ENCODE assay signal across 10 cellular contexts in genomic region chr4:70863099-70863790, GRCh38. TPM values are rescaled to one million over a fixed set of nuclear protein-coding genes. Genes with fewer than 3 reads are reported as not detected.
DNase-seq lines count a peak whose midpoint lies in the region; ATAC-seq, FAIRE-seq and TF ChIP-seq lines count a peak whose summit lies in the region.
"Had no signal": no experiment of that assay in that cellular context is flagged by ENCODE, and none has a peak within 500 bp of the region (broad histone marks: within the 10 kb centered on the region; RNA-seq: fewer than 3 reads in every experiment).

No MANE protein-coding gene starts in this region.

- no peak overlapping the region for H2BK120ac ChIP-seq in H1 (replicated peaks; ENCODE audit: low read depth, low read length)

- no peak overlapping the region for H3K56ac ChIP-seq in H1 (replicated peaks; ENCODE audit: insufficient read length, low read depth, low read length)

- ATAC-seq in GM19025 (IDR thresholded peaks at IDR 0.05; ENCODE audit: low read depth, unreplicated experiment) = peak; percentile 65
- peak; percentile 79 for ATAC-seq in HG02885 (IDR thresholded peaks at IDR 0.05; ENCODE audit: poor library complexity, unreplicated experiment)
- no peak for ATAC-seq in GM21528 (IDR thresholded peaks at IDR 0.05; ENCODE audit: low FRiP score, unreplicated experiment)
- no peak for ATAC-seq in HG03469 (IDR thresholded peaks at IDR 0.05; ENCODE audit: unreplicated experiment)
- no peak for ATAC-seq in left lung
- ATAC-seq: SK-N-SH treated with all-trans-retinoic acid at 6 μM for 48 hours had no signal

- intact Hi-C loops in left lung (cut with DNase I) = no loop called here

- H3K18ac ChIP-seq in H1 (ENCODE audit: extremely low read depth, low read length) = no peak overlapping the region

- H2BK12ac ChIP-seq in H1 (ENCODE audit: low read depth, low read length) = no peak overlapping the region

- H3K23me2 ChIP-seq in H1 (ENCODE audit: low read depth, low read length) = no peaks in the 10 kb centered on the region

- no peaks in the 10 kb centered on the region for H3K79me2 ChIP-seq in H1 (ENCODE audit: control insufficient read depth in 1 of 2, insufficient read depth in 2 of 2, low read length in 2 of 2)

- H3K9me3 ChIP-seq in H1 (ENCODE audit: insufficient read depth in 2 of 2, low read depth in 1 of 2, low read length in 1 of 2) (no peaks in the 10 kb centered on the region), left lung (no peaks in the 10 kb centered on the region)

- no peaks in the 10 kb centered on the region for H4K20me1 ChIP-seq in H1 (replicated peaks in 1 of 2; ENCODE audit: control insufficient read depth in 1 of 2, insufficient read depth in 2 of 2, low read length in 2 of 2)

- no peak for TF ChIP-seq EP300 in H1 (IDR thresholded peaks at IDR 0.05; ENCODE audit: borderline replicate concordance in 1 of 2, low read depth in 2 of 2, low read length in 2 of 2)

- H3K27me3 ChIP-seq in H1 (replicated peaks in 1 of 4; ENCODE audit: control insufficient read depth in 3 of 4, extremely low read depth in 1 of 4, insufficient read depth in 3 of 4, low read length in 3 of 4) = no peaks in the 10 kb centered on the region
- no peaks in the 10 kb centered on the region for H3K27me3 ChIP-seq in left lung

- TF ChIP-seq RAD21 in H1 (IDR thresholded peaks at IDR 0.05 in 1 of 2, conservative IDR thresholded peaks at IDR 0.05 in 1 of 2; ENCODE audit: low read depth in 2 of 2, low read length in 2 of 2) = no peak

- POLR2A ChIA-PET in H1 (lab: Charles Lee; ENCODE audit: partially characterized antibody) = no interaction called here

- TF ChIP-seq POLR2A in GM12891 (IDR thresholded peaks at IDR 0.05; ENCODE audit: low read depth, low read length) (no peak), H1 (IDR thresholded peaks at IDR 0.05; ENCODE audit: control extremely low read depth in 1 of 2, low read depth in 2 of 2, low read length in 2 of 2) (no peak)

- no peak overlapping the region for H3K23ac ChIP-seq in H1 (ENCODE audit: insufficient read length)

- no peak overlapping the region for H3K4me2 ChIP-seq in H1 (ENCODE audit: insufficient read depth in 1 of 2, low read depth in 2 of 2, low read length in 2 of 2)

- FAIRE-seq in GM12891 (lab: Jason Lieb, UNC) = peak; percentile 5
- no peak for FAIRE-seq in H1 (lab: Jason Lieb, UNC)
- FAIRE-seq: kidney had no signal

- no peak overlapping the region for H2BK15ac ChIP-seq in H1 (ENCODE audit: low read length)

- 71% methylated on average over 6 of the region's 6 CpGs; no CpG with 5 or more reads in 1 of the 2 experiments for WGBS in H1 (ENCODE audit: extremely low coverage in 1 of 2, insufficient coverage in 1 of 2, insufficient read length in 1 of 2, insufficient replicate concordance in 2 of 2, low coverage in 1 of 2, low lambda C conversion rate in 2 of 2, missing lambda C conversion rate in 1 of 2), 2 experiments

- peak overlapping the region; percentile 2; the same call in 1 of the 2 replicates for H2AFZ ChIP-seq in H1 (ENCODE audit: low read length)

- H3K27ac ChIP-seq in H1 (ENCODE audit: low read depth, low read length) (no peak overlapping the region), left lung (no peak overlapping the region)

- DNase-seq in GM12891 (ENCODE audit: insufficient read length, low spot score) (no peak), H1 (ENCODE audit: low read depth in 1 of 2, low spot score in 2 of 2) (no peak), NCI-H146 treated with DMSO at 0.1 percent for 48 hours (lab: John Stamatoyannopoulos, UW; ENCODE audit: unreplicated experiment) (no peak), left lung (no peak)
- DNase-seq: kidney had no signal

- H3K4me1 ChIP-seq in H1 (replicated peaks in 1 of 4; ENCODE audit: control insufficient read depth in 3 of 4, insufficient read depth in 4 of 4, low read length in 3 of 4) (0 out of 7 replicates have a peak, but pooled peaks cover 0 to 2% (median 0%) of the 10 kb centered on the region in 4 experiments), left lung (no peaks in the 10 kb centered on the region)

- H2AK5ac ChIP-seq in H1 (ENCODE audit: low read depth, low read length) = no peak overlapping the region

- H3K36me3 ChIP-seq in H1 (ENCODE audit: control insufficient read depth in 2 of 4, insufficient read depth in 4 of 4, low read length in 3 of 4) (no peaks in the 10 kb centered on the region), left lung (no peaks in the 10 kb centered on the region)

- no peak overlapping the region for H3K14ac ChIP-seq in H1 (ENCODE audit: insufficient read length)

- H4K5ac ChIP-seq in H1 (ENCODE audit: insufficient read length, low read depth, low read length) = no peak overlapping the region

- H3K9ac ChIP-seq in H1 (replicated peaks in 1 of 4; ENCODE audit: extremely low read depth in 1 of 4, low read depth in 3 of 4, low read length in 3 of 4) = no peak overlapping the region

- TF ChIP-seq CTCF in H1 (IDR thresholded peaks at IDR 0.05; ENCODE audit: control extremely low read depth in 1 of 3, insufficient read depth in 1 of 3, low read depth in 1 of 3, low read length in 3 of 3) (no peak), left lung (IDR thresholded peaks at IDR 0.05) (no peak)

- no peak overlapping the region for H3K4me3 ChIP-seq in H1 (ENCODE audit: extremely low read depth in 1 of 4, insufficient read depth in 2 of 4, low read depth in 3 of 4, low read length in 4 of 4)
- no peak overlapping the region for H3K4me3 ChIP-seq in left lung

- H2BK20ac ChIP-seq in H1 (ENCODE audit: low read length) = no peak overlapping the region

- no peak overlapping the region for H3K4ac ChIP-seq in H1 (replicated peaks; ENCODE audit: insufficient read length, low read depth, low read length)

- no peak overlapping the region for H4K8ac ChIP-seq in H1 (ENCODE audit: extremely low read depth, insufficient read depth, low read length)

- no peak overlapping the region for H4K91ac ChIP-seq in H1 (replicated peaks; ENCODE audit: insufficient read length, low read length)

- no peaks in the 10 kb centered on the region for H3K79me1 ChIP-seq in H1 (ENCODE audit: low read depth, low read length)

- CTCF ChIA-PET in H1 (lab: Charles Lee; ENCODE audit: partially characterized antibody) = no interaction called here

- no peak overlapping the region for H2BK5ac ChIP-seq in H1 (ENCODE audit: low read depth, low read length)

TF ChIP-seq in GM12891, 5 proteins besides CTCF, POLR2A, EP300 and RAD21:
- TF ChIP-seq SPI1 (IDR thresholded peaks at IDR 0.05; ENCODE audit: low read depth, low read length) (no peak), POLR2AphosphoS5 (IDR thresholded peaks at IDR 0.05; ENCODE audit: low read depth, low read length) (no peak), TAF1 (IDR thresholded peaks at IDR 0.05; ENCODE audit: low read depth, low read length) (no peak)

TF ChIP-seq in H1, 55 proteins besides CTCF, POLR2A, EP300 and RAD21:
- TF ChIP-seq RNF2 (IDR thresholded peaks at IDR 0.05; ENCODE audit: borderline replicate concordance, low read depth, low read length, missing control alignments, poor library complexity, severe bottlenecking) (no peak), KDM5A (IDR thresholded peaks at IDR 0.05; ENCODE audit: low read length) (no peak), SIN3A (conservative IDR thresholded peaks at IDR 0.05 in 1 of 2, IDR thresholded peaks at IDR 0.05 in 1 of 2; ENCODE audit: low read depth in 1 of 2, low read length in 2 of 2) (no peak), EZH2 (IDR thresholded peaks at IDR 0.05; ENCODE audit: low read depth, low read length, severe bottlenecking) (no peak), TEAD4 (IDR thresholded peaks at IDR 0.05; ENCODE audit: low read depth, low read length) (no peak), KDM4A (IDR thresholded peaks at IDR 0.05; ENCODE audit: low read depth, low read length, severe bottlenecking) (no peak), BCL11A (IDR thresholded peaks at IDR 0.05; ENCODE audit: low read depth in 2 of 2, low read length in 2 of 2) (no peak), CBX8 (IDR thresholded peaks at IDR 0.05; ENCODE audit: borderline replicate concordance, low read depth, low read length) (no peak), SIX5 (IDR thresholded peaks at IDR 0.05; ENCODE audit: low read depth, low read length) (no peak), HDAC2 (IDR thresholded peaks at IDR 0.05; ENCODE audit: borderline replicate concordance in 1 of 2, low read depth in 2 of 2, low read length in 2 of 2) (no peak), ATF3 (IDR thresholded peaks at IDR 0.05; ENCODE audit: insufficient read depth, low read depth, low read length) (no peak), SP2 (IDR thresholded peaks at IDR 0.05; ENCODE audit: low read length) (no peak), CHD1 (IDR thresholded peaks at IDR 0.05; ENCODE audit: low read depth, low read length) (no peak)

RNA-seq across cellular contexts. Expression of gene GRSF1, which starts 23.6 kb away (rescaled TPM):
- polyA plus RNA-seq in GM12891 (2012; ENCODE audit: low read depth, missing spikeins) = 61.5 TPM
- total RNA-seq in H1 (2021; fragmentation: NEBNext Ultra II Directional; extraction: Animal tissue kit (Norgen Biotek cat#: 25700)) = 105 and 112 TPM in 2 replicates
- polyA plus RNA-seq in H1 (2011; rRNA removed) = 25.7 and 44.3 TPM in 2 replicates
- 44.5 TPM for polyA plus RNA-seq in H1 (2011; cell fraction: cytosol; rRNA removed)
- 16.9 TPM for polyA plus RNA-seq in H1 (2011; cell fraction: nucleus; rRNA removed)
- polyA plus RNA-seq in H1 (2012, experiment 1 of 2) = 65.2 to 92.6 TPM (median 77.3 TPM) in 4 replicates
- polyA plus RNA-seq in H1 (2012, experiment 2 of 2) = 15.8 TPM
- polyA plus RNA-seq in H1 (2013, experiment 1 of 2) = 56.8 TPM
- polyA plus RNA-seq in H1 (2013, experiment 2 of 2) = 63.2 TPM
- polyA minus RNA-seq in H1 (2011; rRNA and poly(A)+ RNA removed) = 53.6 and 56.2 TPM in 2 replicates
- 41.6 TPM for polyA minus RNA-seq in H1 (2011; cell fraction: cytosol; rRNA and poly(A)+ RNA removed)
- 22.9 TPM for polyA minus RNA-seq in H1 (2011; cell fraction: nucleus; rRNA and poly(A)+ RNA removed)
- total RNA-seq in left lung = 10 to 100 TPM; 60.3 to 74.5 TPM

RNA-seq across cellular contexts. Expression of gene MOB1B, which starts 38.9 kb away (rescaled TPM):
- polyA plus RNA-seq in GM12891 (2012; ENCODE audit: low read depth, missing spikeins) = 3.2 TPM
- 31.1 and 33.5 TPM in 2 replicates for total RNA-seq in H1 (2021; fragmentation: NEBNext Ultra II Directional; extraction: Animal tissue kit (Norgen Biotek cat#: 25700))
- polyA plus RNA-seq in H1 (2011; rRNA removed) = 3.8 TPM in 2 replicates
- 5.4 TPM for polyA plus RNA-seq in H1 (2011; cell fraction: cytosol; rRNA removed)
- polyA plus RNA-seq in H1 (2011; cell fraction: nucleus; rRNA removed) = 4.7 TPM
- polyA plus RNA-seq in H1 (2012, experiment 1 of 2) = 3.6 to 10.1 TPM (median 7.9 TPM) in 4 replicates
- polyA plus RNA-seq in H1 (2012, experiment 2 of 2) = 0.80 TPM
- polyA plus RNA-seq in H1 (2013, experiment 1 of 2) = 11.8 TPM
- polyA plus RNA-seq in H1 (2013, experiment 2 of 2) = 11.7 TPM
- polyA minus RNA-seq in H1 (2011; rRNA and poly(A)+ RNA removed) = 26.2 and 41.0 TPM in 2 replicates
- 36.5 TPM for polyA minus RNA-seq in H1 (2011; cell fraction: cytosol; rRNA and poly(A)+ RNA removed)
- polyA minus RNA-seq in H1 (2011; cell fraction: nucleus; rRNA and poly(A)+ RNA removed) = 21.6 TPM
- 10 to 100 TPM; 28.3 to 33.6 TPM for total RNA-seq in left lung

Comparison
In these comparisons a context has a peak if more than half of its experiments do, and no peak if none do; other contexts are left out.
1. ATAC-seq: peak in GM19025 (single experiment) and HG02885 (single experiment); none in GM21528 (single experiment), HG03469 (single experiment) and left lung (single experiment).